In genomic region chr17:57874434-57875108, GRCh38 we compare ENCODE assay signal across 8 cellular contexts. TPM values are rescaled to one million over a fixed set of nuclear protein-coding genes. Genes with fewer than 3 reads are reported as not detected.
DNase-seq lines count a peak whose midpoint lies in the region; TF ChIP-seq lines count a peak whose summit lies in the region.

No MANE protein-coding gene starts in this region.

- H3K4me1 ChIP-seq in NT2/D1 (ENCODE audit: insufficient read depth, insufficient read length): peaks cover 40% of the 10 kb centered on the region
- peaks cover 30% of the 10 kb centered on the region for H3K4me1 ChIP-seq in iPS-15b (ENCODE audit: control insufficient read depth, insufficient read depth, low read length)

- peak overlapping the region; percentile 93 to 95 (median 94) for H3K27ac Mint-ChIP-seq in brain

- H3K36me3 ChIP-seq in NT2/D1 (ENCODE audit: insufficient read depth, insufficient read length, low read length): peaks cover 55% of the 10 kb centered on the region
- H3K36me3 ChIP-seq in iPS-15b (ENCODE audit: control insufficient read depth, insufficient read depth, low read length): peaks cover 4% of the 10 kb centered on the region

- peaks cover 0 to 3% (median 0%) of the 10 kb centered on the region in 5 experiments for H3K9me3 Mint-ChIP-seq in brain

- H3K9me3 ChIP-seq in NT2/D1 (ENCODE audit: insufficient read depth, low read length): no peaks in the 10 kb centered on the region
- no peaks in the 10 kb centered on the region for H3K9me3 ChIP-seq in iPS-15b (ENCODE audit: control insufficient read depth, insufficient read depth, low read length)

- H3K4me3 Mint-ChIP-seq in brain: peak overlapping the region; percentile 69 to 78 (median 74)

- DNase-seq in Daoy (ENCODE audit: low read depth) (peak; percentile 94), NT2/D1 (ENCODE audit: low read depth, low spot score) (peak; percentile 88), retina (peak; percentile 84), NCI-H187 treated with DMSO at 0.1 percent for 48 hours (lab: John Stamatoyannopoulos, UW) (no peak), HUDEP-2 (lab: John Stamatoyannopoulos, UW; ENCODE audit: unreplicated experiment in 76 of 76) (no peak), NCI-H187 (lab: John Stamatoyannopoulos, UW) (no peak)

- no peak for TF ChIP-seq CTCF in brain (conservative IDR thresholded peaks at IDR 0.05)

- H3K36me3 Mint-ChIP-seq in brain: peaks cover 26% of the 10 kb centered on the region

- H3K9ac ChIP-seq in NT2/D1 (ENCODE audit: insufficient read length, low read depth): peak overlapping the region; percentile 83
- H3K9ac ChIP-seq in iPS-15b (ENCODE audit: low read depth, low read length): peak overlapping the region; percentile 60

- H3K27me3 ChIP-seq in NT2/D1 (ENCODE audit: insufficient read depth, insufficient read length) (no peaks in the 10 kb centered on the region), iPS-15b (ENCODE audit: control insufficient read depth, insufficient read depth, low read length) (peaks cover 51% of the 10 kb centered on the region)

- no peaks in the 10 kb centered on the region for H3K27me3 Mint-ChIP-seq in brain

- peaks cover 80% of the 10 kb centered on the region for H3K4me1 Mint-ChIP-seq in brain

- H3K4me3 ChIP-seq in NT2/D1 (ENCODE audit: insufficient read length, low read depth): no peak overlapping the region
- peak overlapping the region; percentile 26 for H3K4me3 ChIP-seq in iPS-15b (ENCODE audit: low read depth, low read length)

RNA-seq across cellular contexts. Expression of gene MRPS23, which starts 24.7 kb away (rescaled TPM):
- total RNA-seq in Daoy (2014; rRNA removed; shearing (Covaris generic)): 34.0 and 51.2 TPM in 2 replicates
- polyA plus RNA-seq in brain (ENCODE audit: insufficient read depth, low read depth, low replicate concordance): 58.5 TPM

Comparison
In these comparisons a context has a peak if more than half of its experiments do, and no peak if none do; other contexts are left out.
1. DNase-seq: peak in Daoy (single experiment), NT2/D1 (single experiment) and retina (single experiment); none in NCI-H187 treated with DMSO at 0.1 percent for 48 hours (single experiment), HUDEP-2 (0 of 76) and NCI-H187 (0 of 2).